2 cellular contexts compared by ENCODE assay signal in the genomic region with DNA sequence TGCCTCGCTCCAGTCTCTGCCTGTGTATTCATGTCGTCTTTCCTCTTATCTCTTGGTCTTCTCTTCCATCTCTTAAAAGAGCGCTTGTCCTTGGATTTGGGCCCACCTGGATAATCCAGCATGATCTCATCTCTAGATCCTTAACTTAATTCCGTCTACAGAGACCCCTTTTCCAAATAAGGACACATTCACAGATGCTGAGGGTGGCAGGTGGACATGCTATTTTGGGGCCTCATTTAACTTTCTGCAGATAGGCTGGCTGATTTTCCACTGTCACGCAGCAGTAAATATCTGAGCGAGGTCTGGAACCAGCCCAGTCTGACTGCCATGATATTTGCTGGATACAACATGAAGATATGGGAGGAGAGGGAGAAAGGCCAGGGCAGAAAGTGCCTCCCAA.
TF ChIP-seq lines count a peak whose summit lies in the region.

No MANE protein-coding gene starts in this region.

TF ChIP-seq in HEK293, 187 proteins besides CTCF, POLR2A, EP300 and RAD21:
- TF ChIP-seq ZNF184 (tag by site-specific recombination; IDR thresholded peaks at IDR 0.05) (no peak), SP7 (tag by site-specific recombination; IDR thresholded peaks at IDR 0.05) (no peak), PRDM6 (tag by site-specific recombination; IDR thresholded peaks at IDR 0.05) (no peak)
- TF ChIP-seq, protein P1, sequence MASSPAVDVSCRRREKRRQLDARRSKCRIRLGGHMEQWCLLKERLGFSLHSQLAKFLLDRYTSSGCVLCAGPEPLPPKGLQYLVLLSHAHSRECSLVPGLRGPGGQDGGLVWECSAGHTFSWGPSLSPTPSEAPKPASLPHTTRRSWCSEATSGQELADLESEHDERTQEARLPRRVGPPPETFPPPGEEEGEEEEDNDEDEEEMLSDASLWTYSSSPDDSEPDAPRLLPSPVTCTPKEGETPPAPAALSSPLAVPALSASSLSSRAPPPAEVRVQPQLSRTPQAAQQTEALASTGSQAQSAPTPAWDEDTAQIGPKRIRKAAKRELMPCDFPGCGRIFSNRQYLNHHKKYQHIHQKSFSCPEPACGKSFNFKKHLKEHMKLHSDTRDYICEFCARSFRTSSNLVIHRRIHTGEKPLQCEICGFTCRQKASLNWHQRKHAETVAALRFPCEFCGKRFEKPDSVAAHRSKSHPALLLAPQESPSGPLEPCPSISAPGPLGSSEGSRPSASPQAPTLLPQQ (tag by site-specific recombination; IDR thresholded peaks at IDR 0.05): peak; percentile 70; the same call in 1 of the 2 replicates

TF ChIP-seq in H1, 55 proteins besides CTCF, POLR2A, EP300 and RAD21:
- no peak for TF ChIP-seq BRCA1 (IDR thresholded peaks at IDR 0.05; ENCODE audit: low read depth, low read length)
- TF ChIP-seq CREB1 (IDR thresholded peaks at IDR 0.05): no peak
- TF ChIP-seq RNF2 (IDR thresholded peaks at IDR 0.05; ENCODE audit: borderline replicate concordance, low read depth, low read length, missing control alignments, poor library complexity, severe bottlenecking): no peak
- TF ChIP-seq, protein P2, sequence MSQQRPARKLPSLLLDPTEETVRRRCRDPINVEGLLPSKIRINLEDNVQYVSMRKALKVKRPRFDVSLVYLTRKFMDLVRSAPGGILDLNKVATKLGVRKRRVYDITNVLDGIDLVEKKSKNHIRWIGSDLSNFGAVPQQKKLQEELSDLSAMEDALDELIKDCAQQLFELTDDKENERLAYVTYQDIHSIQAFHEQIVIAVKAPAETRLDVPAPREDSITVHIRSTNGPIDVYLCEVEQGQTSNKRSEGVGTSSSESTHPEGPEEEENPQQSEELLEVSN (IDR thresholded peaks at IDR 0.05): no peak
- TF ChIP-seq YY1 (IDR thresholded peaks at IDR 0.05; ENCODE audit: low read depth, low read length): no peak
- TF ChIP-seq BACH1 (IDR thresholded peaks at IDR 0.05; ENCODE audit: low read length): no peak
- no peak for TF ChIP-seq NANOG (IDR thresholded peaks at IDR 0.05; ENCODE audit: insufficient read depth, low read depth, low read length, poor library complexity, severe bottlenecking)
- TF ChIP-seq TEAD4 (IDR thresholded peaks at IDR 0.05; ENCODE audit: low read depth, low read length): no peak
- no peak for TF ChIP-seq KDM4A (IDR thresholded peaks at IDR 0.05; ENCODE audit: low read depth, low read length, severe bottlenecking)
- TF ChIP-seq RBBP5 (IDR thresholded peaks at IDR 0.05; ENCODE audit: borderline replicate concordance, low read depth, low read length): no peak
- no peak for TF ChIP-seq ATF3 (IDR thresholded peaks at IDR 0.05; ENCODE audit: insufficient read depth, low read depth, low read length)
- TF ChIP-seq SP4 (IDR thresholded peaks at IDR 0.05; ENCODE audit: low read length): no peak
- TF ChIP-seq, protein P3, sequence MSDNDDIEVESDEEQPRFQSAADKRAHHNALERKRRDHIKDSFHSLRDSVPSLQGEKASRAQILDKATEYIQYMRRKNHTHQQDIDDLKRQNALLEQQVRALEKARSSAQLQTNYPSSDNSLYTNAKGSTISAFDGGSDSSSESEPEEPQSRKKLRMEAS (IDR thresholded peaks at IDR 0.05): no peak
